ENCODE assay signal across 8 cellular contexts in genomic region chr9:78121488-78121887, GRCh38.
DNase-seq lines count a peak whose midpoint lies in the region; ATAC-seq and TF ChIP-seq lines count a peak whose summit lies in the region.

No MANE protein-coding gene starts in this region.

- CTCF ChIA-PET in activated naive CD4-positive, alpha-beta T cell treated with anti-CD3 and anti-CD28 coated beads, Interleukin-2, amount 10 ng/mL, durations not matched to agents 7 days and 5 days (lab: Charles Lee), result interaction anchor here (0.7 to 8.5 kb wide), 26 partner anchors 8 to 668 kb away, joined by 3 to 78 read pairs (median 3); no protein-coding TSS in a partner anchor

- no peaks in the 10 kb centered on the region for H3K9me3 ChIP-seq in psoas muscle

- DNase-seq in CD14-positive monocyte (ENCODE audit: low spot score) (peak; percentile 65), HuH-7 (ENCODE audit: low spot score) (peak; percentile 32), RKO (ENCODE audit: low spot score) (peak; percentile 59), head of caudate nucleus (peak; percentile 60 to 92 (median 82)), psoas muscle (peak; percentile 53 to 60)
- peak; percentile 67 for DNase-seq in activated naive CD4-positive, alpha-beta T cell treated with anti-CD3 and anti-CD28 coated beads, Interleukin-2, amount 10 ng/mL, durations not matched to agents 7 days and 5 days

- H3K4me3 Mint-ChIP-seq in CD14-positive monocyte, result no peak overlapping the region
- no peak overlapping the region for H3K4me3 Mint-ChIP-seq in activated naive CD4-positive, alpha-beta T cell treated with anti-CD3 and anti-CD28 coated beads, Interleukin-2, amount 10 ng/mL, durations not matched to agents 7 days and 5 days

- H3K36me3 Mint-ChIP-seq in CD14-positive monocyte, result peaks cover 0 to 2% of the 10 kb centered on the region in 2 donors
- H3K36me3 Mint-ChIP-seq in activated naive CD4-positive, alpha-beta T cell treated with anti-CD3 and anti-CD28 coated beads, Interleukin-2, amount 10 ng/mL, durations not matched to agents 7 days and 5 days, result peaks cover 4% of the 10 kb centered on the region

- H3K27me3 Mint-ChIP-seq in CD14-positive monocyte (ENCODE audit: low read depth in 3 of 3), result no peaks in the 10 kb centered on the region
- H3K27me3 Mint-ChIP-seq in activated naive CD4-positive, alpha-beta T cell treated with anti-CD3 and anti-CD28 coated beads, Interleukin-2, amount 10 ng/mL, durations not matched to agents 7 days and 5 days, result peaks cover 13% of the 10 kb centered on the region

- peaks cover 0 to 6% (median 4%) of the 10 kb centered on the region in 7 donors for H3K9me3 Mint-ChIP-seq in CD14-positive monocyte
- no peaks in the 10 kb centered on the region for H3K9me3 Mint-ChIP-seq in activated naive CD4-positive, alpha-beta T cell treated with anti-CD3 and anti-CD28 coated beads, Interleukin-2, amount 10 ng/mL, durations not matched to agents 7 days and 5 days

- no peak overlapping the region for H3K4me3 ChIP-seq in psoas muscle

- no peaks in the 10 kb centered on the region for H3K36me3 ChIP-seq in psoas muscle (ENCODE audit: insufficient read depth in 1 of 2, low read depth in 1 of 2)

- H3K4me1 Mint-ChIP-seq in CD14-positive monocyte, result peaks cover 34% of the 10 kb centered on the region
- peaks cover 38% of the 10 kb centered on the region for H3K4me1 Mint-ChIP-seq in activated naive CD4-positive, alpha-beta T cell treated with anti-CD3 and anti-CD28 coated beads, Interleukin-2, amount 10 ng/mL, durations not matched to agents 7 days and 5 days

- 47 to 55% (median 54%) methylated on average over 4 of the region's 4 CpGs for WGBS in psoas muscle, 3 donors

- H3K27ac Mint-ChIP-seq in CD14-positive monocyte, result peak overlapping the region in 3 of 7 donors; percentile 12 to 66 (median 61)
- H3K27ac Mint-ChIP-seq in activated naive CD4-positive, alpha-beta T cell treated with anti-CD3 and anti-CD28 coated beads, Interleukin-2, amount 10 ng/mL, durations not matched to agents 7 days and 5 days, result no peak overlapping the region

- no peak overlapping the region for H3K27ac ChIP-seq in psoas muscle

- H3K4me1 ChIP-seq in psoas muscle, result no peaks in the 10 kb centered on the region

- intact Hi-C loops in CD14-positive monocyte (cut with micrococcal nuclease), result loop anchor here in 1 of 2 donors (5.0 kb wide), 1 partner anchor 259 kb away; no protein-coding TSS in a partner anchor
- intact Hi-C loops in head of caudate nucleus (cut with DNase I), result loop anchor here (2.0 to 10.0 kb wide), 3 partner anchors 87 to 677 kb away; partner anchors contain the start of gene PSAT1
- intact Hi-C loops in psoas muscle (cut with DNase I), result no loop called here

- no peaks in the 10 kb centered on the region for H3K27me3 ChIP-seq in psoas muscle (ENCODE audit: insufficient read depth in 3 of 3, low read length in 2 of 3)

- peak; percentile 82 for TF ChIP-seq CTCF in CD14-positive monocyte (IDR thresholded peaks at IDR 0.05)
- peak; percentile 47 for TF ChIP-seq CTCF in psoas muscle (IDR thresholded peaks at IDR 0.05)

- ATAC-seq in psoas muscle (no peak), GM21367 (IDR thresholded peaks at IDR 0.05; ENCODE audit: unreplicated experiment) (no peak), GM19395 (IDR thresholded peaks at IDR 0.05; ENCODE audit: unreplicated experiment) (no peak)

Comparison
In these comparisons a context has a peak if more than half of its experiments do, and no peak if none do; other contexts are left out.
1. DNase-seq: peak in every context shown above with its lines; median percentile 82 in head of caudate nucleus; 67 in activated naive CD4-positive, alpha-beta T cell treated with anti-CD3 and anti-CD28 coated beads, Interleukin-2, amount 10 ng/mL, durations not matched to agents 7 days and 5 days; 65 in CD14-positive monocyte; 59 in RKO; 56 in psoas muscle; 32 in HuH-7.